8 cellular contexts compared by ENCODE assay signal in genomic region chr5:66596791-66597757, GRCh38. TPM values are rescaled to one million over a fixed set of nuclear protein-coding genes. Genes with fewer than 3 reads are reported as not detected.
DNase-seq lines count a peak whose midpoint lies in the region; ATAC-seq and TF ChIP-seq lines count a peak whose summit lies in the region.

No MANE protein-coding gene starts in this region.

- peak; percentile 16 for DNase-seq in NCI-H1694 (lab: John Stamatoyannopoulos, UW)
- no peak for DNase-seq in NCI-H1694 treated with DMSO at 0.1 percent for 48 hours (lab: John Stamatoyannopoulos, UW)
- peak; percentile 52 for DNase-seq in NCI-H2227 (lab: John Stamatoyannopoulos, UW; ENCODE audit: unreplicated experiment)
- no peak for DNase-seq in ascending aorta (ENCODE audit: low spot score in 2 of 2)
- no peak for DNase-seq in iPS DF 6.9 (ENCODE audit: low read depth, low spot score)
- no peak for DNase-seq in retinal pigment epithelial cell (ENCODE audit: low read depth)
- no peak for DNase-seq in A172 (ENCODE audit: low spot score)

- H3K27me3 ChIP-seq in ascending aorta, result no peaks in the 10 kb centered on the region
- H3K27me3 ChIP-seq in iPS DF 6.9 (ENCODE audit: control insufficient read depth, insufficient read depth, low read length), result peaks cover 24% of the 10 kb centered on the region

- TF ChIP-seq CTCF in ascending aorta (IDR thresholded peaks at IDR 0.05), result no peak
- TF ChIP-seq CTCF in retinal pigment epithelial cell (conservative IDR thresholded peaks at IDR 0.05; ENCODE audit: low read depth, low read length), result no peak

- intact Hi-C loops in ascending aorta (cut with DNase I), result no loop called here

- ATAC-seq in HG02588 (IDR thresholded peaks at IDR 0.05; ENCODE audit: unreplicated experiment), result peak; percentile 21

- H3K27ac ChIP-seq in ascending aorta (no peak overlapping the region), iPS DF 6.9 (ENCODE audit: low read length) (no peak overlapping the region)

- H3K4me3 ChIP-seq in ascending aorta (peak overlapping the region; percentile 73 to 77), iPS DF 6.9 (ENCODE audit: low read length) (peak overlapping the region; percentile 78; the same call in 1 of the 2 replicates), retinal pigment epithelial cell (ENCODE audit: low read length) (peak overlapping the region; percentile 58)

- WGBS in iPS DF 6.9 (ENCODE audit: insufficient coverage, insufficient read length), result no CpG with 5 or more reads among the region's 76 CpGs

- peaks cover 3 to 9% of the 10 kb centered on the region in 2 donors for H3K4me1 ChIP-seq in ascending aorta
- H3K4me1 ChIP-seq in iPS DF 6.9 (ENCODE audit: control insufficient read depth, insufficient read depth, low read length), result no peaks in the 10 kb centered on the region

- no peaks in the 10 kb centered on the region for H3K9me3 ChIP-seq in ascending aorta
- H3K9me3 ChIP-seq in iPS DF 6.9 (ENCODE audit: control insufficient read depth, insufficient read depth, low read length), result no peaks in the 10 kb centered on the region

- H3K36me3 ChIP-seq in ascending aorta (no peaks in the 10 kb centered on the region), iPS DF 6.9 (ENCODE audit: control insufficient read depth, insufficient read depth, low read length) (no peaks in the 10 kb centered on the region)

RNA-seq across cellular contexts. Expression of gene MAST4, which starts 0.9 kb away (rescaled TPM):
- total RNA-seq in ascending aorta, result 55.2 TPM
- 0.40 and 1.1 TPM in 2 replicates for total RNA-seq in A172 (2014; rRNA removed; shearing (Covaris generic))

Comparison
In these comparisons a context has a peak if more than half of its experiments do, and no peak if none do; other contexts are left out.
1. DNase-seq: peak in NCI-H1694 (single experiment) and NCI-H2227 (single experiment); none in NCI-H1694 treated with DMSO at 0.1 percent for 48 hours (single experiment), ascending aorta (0 of 2), iPS DF 6.9 (single experiment), retinal pigment epithelial cell (single experiment) and A172 (single experiment).
2. RNA of gene MAST4, which starts 0.9 kb away (total RNA-seq): 55.2 TPM in ascending aorta (single experiment); 0.40 to 1.1 TPM in A172; every median in the first group is over 10 times any median in the second.
3. Peak in every context shown above with its lines, with median percentiles within 50 percentile points of each other: H3K4me3 ChIP-seq.